In the genomic region with DNA sequence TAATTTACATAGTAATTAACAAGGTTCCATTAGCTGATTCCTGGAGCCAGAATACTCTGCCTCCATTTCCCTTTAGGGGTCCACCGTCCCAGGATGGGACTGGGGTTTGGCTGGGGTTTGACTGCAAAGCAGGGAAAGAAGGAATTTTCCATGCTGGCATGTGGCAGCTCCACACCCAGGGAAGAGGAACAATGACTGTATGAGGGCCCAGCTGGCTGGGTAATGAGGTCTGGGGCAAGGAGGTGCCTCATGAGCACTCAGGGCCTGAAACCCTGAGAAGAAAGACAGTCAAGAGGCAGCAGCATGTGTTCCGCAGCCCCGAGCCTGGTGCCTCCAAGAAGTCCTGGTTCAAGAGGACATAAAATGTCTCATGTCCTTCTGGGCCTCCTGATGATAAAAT, we compare ENCODE assay signal across 2 cellular contexts.
TF ChIP-seq lines count a peak whose summit lies in the region.

No MANE protein-coding gene starts in this region.

TF ChIP-seq in IMR-90, 13 proteins besides CTCF, POLR2A, EP300 and RAD21:
- no peak for TF ChIP-seq CHD1 (IDR thresholded peaks at IDR 0.05; ENCODE audit: low read depth, low read length)
- TF ChIP-seq MAFK (IDR thresholded peaks at IDR 0.05; ENCODE audit: low read depth, low read length), result no peak
- TF ChIP-seq MXI1 (IDR thresholded peaks at IDR 0.05; ENCODE audit: borderline replicate concordance, low read depth, low read length), result no peak
- TF ChIP-seq SMC3 (IDR thresholded peaks at IDR 0.05; ENCODE audit: low read depth, low read length), result no peak
- TF ChIP-seq BHLHE40 (IDR thresholded peaks at IDR 0.05; ENCODE audit: low read depth, low read length), result no peak
- no peak for TF ChIP-seq RCOR1 (IDR thresholded peaks at IDR 0.05; ENCODE audit: insufficient replicate concordance, low read length)
- no peak for TF ChIP-seq MAZ (IDR thresholded peaks at IDR 0.05; ENCODE audit: borderline replicate concordance, low read depth, low read length)
TF ChIP-seq in IMR-90: peak in this region for 0.

TF ChIP-seq in SK-N-SH treated with all-trans-retinoic acid at 6 μM for 48 hours, 23 proteins besides CTCF, POLR2A, EP300 and RAD21:
- TF ChIP-seq ZFP30 (CRISPR knock-in tag; IDR thresholded peaks at IDR 0.05), result no peak
- no peak for TF ChIP-seq ZNF8 (CRISPR knock-in tag; IDR thresholded peaks at IDR 0.05)
